8 cellular contexts compared by ENCODE assay signal in genomic region chr14:102140750-102141145, GRCh38. TPM values are rescaled to one million over a fixed set of nuclear protein-coding genes. Genes with fewer than 3 reads are reported as not detected.
A peak's percentile ranks its signal among the peaks of the same experiment; 100 is the strongest.
DNase-seq lines count a peak whose midpoint lies in the region; ATAC-seq and TF ChIP-seq lines count a peak whose summit lies in the region.

No MANE protein-coding gene starts in this region.

- H3K27me3 ChIP-seq in SJCRH30 = no peaks in the 10 kb centered on the region
- H3K27me3 ChIP-seq in esophagus squamous epithelium = no peaks in the 10 kb centered on the region
- H3K27me3 ChIP-seq in parathyroid adenoma (ENCODE audit: control insufficient read depth, insufficient read depth, low read length) = no peaks in the 10 kb centered on the region

- DNase-seq in EL (peak; percentile 13), SJCRH30 (peak in 1 of 2 experiments; percentile 23), esophagus squamous epithelium (lab: John Stamatoyannopoulos, UW) (no peak), COR-L47 (lab: John Stamatoyannopoulos, UW) (no peak), head of caudate nucleus (no peak)

- 5 to 7% methylated on average over 9 of the region's 9 CpGs for WGBS in esophagus squamous epithelium, 2 donors

- H3K4me2 ChIP-seq in parathyroid adenoma (ENCODE audit: low read length) = peak overlapping the region; percentile 85

- peaks cover 31% of the 10 kb centered on the region for H3K79me2 ChIP-seq in parathyroid adenoma

- no peak for TF ChIP-seq POLR2A in esophagus squamous epithelium (IDR thresholded peaks at IDR 0.05)

- ATAC-seq in HG02588 (IDR thresholded peaks at IDR 0.05; ENCODE audit: unreplicated experiment) (no peak), GM19324 (IDR thresholded peaks at IDR 0.05; ENCODE audit: low FRiP score, unreplicated experiment) (no peak)

- intact Hi-C loops in esophagus squamous epithelium (cut with DNase I) (no loop called here), head of caudate nucleus (cut with DNase I) (loop anchor here (10.0 kb wide), 1 partner anchor 74 kb away; no protein-coding TSS in a partner anchor)

- H3K9ac ChIP-seq in parathyroid adenoma = no peak overlapping the region

- H3K27ac ChIP-seq in SJCRH30 (no peak overlapping the region), esophagus squamous epithelium (peak overlapping the region; percentile 87 to 98 (median 94)), parathyroid adenoma (peak overlapping the region; percentile 88)

- H3K9me3 ChIP-seq in SJCRH30 (replicated peaks) (no peaks in the 10 kb centered on the region), esophagus squamous epithelium (no peaks in the 10 kb centered on the region), parathyroid adenoma (ENCODE audit: control insufficient read depth, low read length) (no peaks in the 10 kb centered on the region)

- TF ChIP-seq CTCF in esophagus squamous epithelium (IDR thresholded peaks at IDR 0.05) (no peak), parathyroid adenoma (IDR thresholded peaks at IDR 0.05) (no peak)

- H3K4me3 ChIP-seq in SJCRH30 (peak overlapping the region; percentile 93), esophagus squamous epithelium (peak overlapping the region; percentile 57 to 99 (median 92)), parathyroid adenoma (ENCODE audit: low read depth, low read length) (peak overlapping the region; percentile 97)

- H3K4me1 ChIP-seq in SJCRH30 (no peaks in the 10 kb centered on the region; the same call in 1 of the 2 replicates), esophagus squamous epithelium (peaks cover 6 to 45% (median 16%) of the 10 kb centered on the region in 3 donors), parathyroid adenoma (peaks cover 3% of the 10 kb centered on the region)

- no peaks in the 10 kb centered on the region for H3K36me3 ChIP-seq in SJCRH30
- peaks cover 0 to 27% (median 0%) of the 10 kb centered on the region in 3 donors for H3K36me3 ChIP-seq in esophagus squamous epithelium
- no peaks in the 10 kb centered on the region for H3K36me3 ChIP-seq in parathyroid adenoma (ENCODE audit: control insufficient read depth, insufficient read depth, low read length)

- H2AFZ ChIP-seq in parathyroid adenoma = peak overlapping the region; percentile 82

RNA-seq across cellular contexts. Expression of gene WDR20, which starts 1.1 kb away (rescaled TPM):
- total RNA-seq in SJCRH30 (2014; rRNA removed; shearing (Covaris generic)) = 22.0 and 23.2 TPM in 2 replicates
- 10 to 100 TPM; 16.0 to 21.9 (median 19.1) TPM for total RNA-seq in esophagus squamous epithelium

RNA-seq across cellular contexts. Expression of gene HSP90AA1, which starts 53.9 kb away (rescaled TPM):
- 650 and 697 TPM in 2 replicates for total RNA-seq in SJCRH30 (2014; rRNA removed; shearing (Covaris generic))
- total RNA-seq in esophagus squamous epithelium = 100 to 1,000 TPM; 224 to 950 (median 420) TPM
